1 cellular context compared by ENCODE assay signal in the genomic region with DNA sequence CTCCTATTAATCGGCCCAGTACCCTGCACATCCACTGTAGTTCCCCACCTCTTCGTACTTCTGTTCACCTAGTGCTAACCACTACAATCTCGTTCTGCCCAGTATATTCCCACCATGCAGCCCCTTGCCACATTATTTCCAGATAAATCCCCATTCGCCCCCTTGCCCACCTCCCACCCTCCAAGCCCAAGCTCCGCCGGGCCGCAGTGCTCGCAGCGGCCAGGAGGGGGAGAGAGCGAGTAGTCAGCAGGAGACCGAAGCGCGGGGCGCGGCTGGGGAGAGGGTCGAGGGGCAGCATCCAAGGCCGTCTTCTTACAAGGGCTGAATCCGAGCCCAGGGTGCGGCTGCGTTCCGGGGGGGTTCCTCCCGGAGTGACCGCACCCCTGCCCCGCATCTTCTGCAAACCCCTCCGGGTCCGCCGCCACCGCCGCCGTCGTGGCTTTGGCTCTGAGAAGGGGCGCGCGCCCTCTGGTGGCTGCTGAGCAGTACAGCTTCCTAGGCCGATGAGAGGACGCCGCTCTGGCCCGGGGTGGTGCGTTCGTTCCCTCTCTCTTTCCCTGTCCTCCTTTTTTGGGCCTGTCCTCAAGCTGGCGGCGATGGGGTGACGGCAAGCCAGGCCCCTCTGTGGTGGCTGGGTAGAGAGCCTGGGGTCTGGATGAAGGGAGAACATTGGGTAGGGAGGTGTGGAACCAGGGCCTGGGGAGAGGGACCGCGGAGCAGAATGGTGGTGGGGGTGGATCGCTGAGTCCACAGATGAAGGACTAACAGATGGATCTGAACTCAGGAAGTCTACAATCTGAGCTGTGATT.
A peak's percentile ranks its signal among the peaks of the same experiment; 100 is the strongest.
TF ChIP-seq lines count a peak whose summit lies in the region.

No MANE protein-coding gene starts in this region.

TF ChIP-seq in K562, 482 proteins besides CTCF, POLR2A, EP300 and RAD21 (continued from another document and continues in another):
- TF ChIP-seq MEF2A (IDR thresholded peaks at IDR 0.05; ENCODE audit: control insufficient read depth, low read depth, low read length) (no peak), SETDB1 (IDR thresholded peaks at IDR 0.05; ENCODE audit: low read length) (no peak), EGR1 (conservative IDR thresholded peaks at IDR 0.05) (0 out of 2 replicates have a peak, but pooled peaks have one; percentile 3), SMAD2 (IDR thresholded peaks at IDR 0.05; ENCODE audit: low read depth, low read length) (no peak), CHCHD3 (CRISPR knock-in tag; IDR thresholded peaks at IDR 0.05) (no peak), HDAC8 (tag; IDR thresholded peaks at IDR 0.05) (no peak), GTF2A2 (tag; IDR thresholded peaks at IDR 0.05) (no peak), SMAD1 (IDR thresholded peaks at IDR 0.05; ENCODE audit: low read depth, low read length, partially characterized antibody) (no peak), HDAC6 (IDR thresholded peaks at IDR 0.05; ENCODE audit: low read depth, low read length) (no peak), SREBF1 (IDR thresholded peaks at IDR 0.05; ENCODE audit: borderline replicate concordance, low read depth, low read length) (no peak), ZNF184 (CRISPR knock-in tag; IDR thresholded peaks at IDR 0.05) (no peak), EHMT2 (IDR thresholded peaks at IDR 0.05) (no peak), CXXC5 (CRISPR knock-in tag; IDR thresholded peaks at IDR 0.05) (peak; percentile 78), RHOXF2B (CRISPR knock-in tag; conservative IDR thresholded peaks at IDR 0.05) (no peak), ZNF274 (IDR thresholded peaks at IDR 0.05; ENCODE audit: borderline replicate concordance, low read depth, low read length) (no peak), NCOA6 (IDR thresholded peaks at IDR 0.05) (peak; percentile 99), ZNF212 (CRISPR knock-in tag; IDR thresholded peaks at IDR 0.05) (no peak), TCF7L2 (IDR thresholded peaks at IDR 0.05; ENCODE audit: low read depth, low read length) (no peak), ZZZ3 (IDR thresholded peaks at IDR 0.05) (no peak), PCBP2 (IDR thresholded peaks at IDR 0.05; ENCODE audit: low read depth, low read length, poor library complexity, severe bottlenecking) (no peak), FUS (optimal IDR thresholded peaks at IDR 0.05; ENCODE audit: low read depth, low read length) (no peak), RFX7 (CRISPR knock-in tag; IDR thresholded peaks at IDR 0.05) (no peak), ZNF551 (CRISPR knock-in tag; IDR thresholded peaks at IDR 0.05) (no peak), RCOR1 (IDR thresholded peaks at IDR 0.05; ENCODE audit: borderline replicate concordance in 1 of 2, low read depth in 2 of 2, low read length in 2 of 2) (peak in 1 of 2 experiments; percentile 62; a peak in 2 of 4 replicates), CSDE1 (IDR thresholded peaks at IDR 0.05) (no peak), ZBTB1 (CRISPR knock-in tag; IDR thresholded peaks at IDR 0.05; ENCODE audit: borderline replicate concordance, low read depth) (peak; percentile 83), ZNF175 (CRISPR knock-in tag; IDR thresholded peaks at IDR 0.05; ENCODE audit: low read depth) (no peak), MCM7 (IDR thresholded peaks at IDR 0.05) (no peak), CBX3 (IDR thresholded peaks at IDR 0.05; ENCODE audit: borderline replicate concordance in 1 of 2, low read length in 2 of 2) (no peak; a peak in 1 of 3 replicates), PURB (CRISPR knock-in tag; IDR thresholded peaks at IDR 0.05; ENCODE audit: low read depth) (no peak), NFRKB (IDR thresholded peaks at IDR 0.05; ENCODE audit: low read depth) (no peak), XRCC3 (IDR thresholded peaks at IDR 0.05) (no peak), SP1 (CRISPR knock-in tag; IDR thresholded peaks at IDR 0.05) (peak; percentile 53), CREM (IDR thresholded peaks at IDR 0.05; ENCODE audit: low read depth) (peak; percentile 55; the same call in 1 of the 2 replicates), PTBP1 (IDR thresholded peaks at IDR 0.05; ENCODE audit: low read depth, low read length) (no peak), PCBP1 (IDR thresholded peaks at IDR 0.05; ENCODE audit: low read depth, low read length, poor library complexity, severe bottlenecking) (peak; percentile 78), DNMT1 (IDR thresholded peaks at IDR 0.05) (no peak), ZNF282 (CRISPR knock-in tag; IDR thresholded peaks at IDR 0.05) (no peak), RBBP5 (IDR thresholded peaks at IDR 0.05; ENCODE audit: borderline replicate concordance, insufficient read depth, low read length, poor library complexity, severe bottlenecking) (no peak), RBM34 (IDR thresholded peaks at IDR 0.05; ENCODE audit: borderline replicate concordance, insufficient read depth, low read length) (no peak), KDM4B (IDR thresholded peaks at IDR 0.05; ENCODE audit: borderline replicate concordance in 2 of 2, low read depth in 1 of 2) (no peak; a peak in 1 of 4 replicates), ZNF695 (CRISPR knock-in tag; IDR thresholded peaks at IDR 0.05) (0 out of 2 replicates have a peak, but pooled peaks have one; percentile 20), SMAD4 (CRISPR knock-in tag; conservative IDR thresholded peaks at IDR 0.05) (peak; percentile 59)
- TF ChIP-seq, protein P1, sequence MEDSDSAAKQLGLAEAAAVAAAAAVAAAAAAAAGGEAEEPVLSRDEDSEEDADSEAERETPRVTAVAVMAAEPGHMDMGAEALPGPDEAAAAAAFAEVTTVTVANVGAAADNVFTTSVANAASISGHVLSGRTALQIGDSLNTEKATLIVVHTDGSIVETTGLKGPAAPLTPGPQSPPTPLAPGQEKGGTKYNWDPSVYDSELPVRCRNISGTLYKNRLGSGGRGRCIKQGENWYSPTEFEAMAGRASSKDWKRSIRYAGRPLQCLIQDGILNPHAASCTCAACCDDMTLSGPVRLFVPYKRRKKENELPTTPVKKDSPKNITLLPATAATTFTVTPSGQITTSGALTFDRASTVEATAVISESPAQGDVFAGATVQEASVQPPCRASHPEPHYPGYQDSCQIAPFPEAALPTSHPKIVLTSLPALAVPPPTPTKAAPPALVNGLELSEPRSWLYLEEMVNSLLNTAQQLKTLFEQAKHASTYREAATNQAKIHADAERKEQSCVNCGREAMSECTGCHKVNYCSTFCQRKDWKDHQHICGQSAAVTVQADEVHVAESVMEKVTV (CRISPR knock-in tag; IDR thresholded peaks at IDR 0.05): peak; percentile 94
- TF ChIP-seq, protein P2, sequence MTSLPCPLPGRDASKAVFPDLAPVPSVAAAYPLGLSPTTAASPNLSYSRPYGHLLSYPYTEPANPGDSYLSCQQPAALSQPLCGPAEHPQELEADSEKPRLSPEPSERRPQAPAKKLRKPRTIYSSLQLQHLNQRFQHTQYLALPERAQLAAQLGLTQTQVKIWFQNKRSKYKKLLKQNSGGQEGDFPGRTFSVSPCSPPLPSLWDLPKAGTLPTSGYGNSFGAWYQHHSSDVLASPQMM (CRISPR knock-in tag; IDR thresholded peaks at IDR 0.05): no peak
- TF ChIP-seq, protein P3, sequence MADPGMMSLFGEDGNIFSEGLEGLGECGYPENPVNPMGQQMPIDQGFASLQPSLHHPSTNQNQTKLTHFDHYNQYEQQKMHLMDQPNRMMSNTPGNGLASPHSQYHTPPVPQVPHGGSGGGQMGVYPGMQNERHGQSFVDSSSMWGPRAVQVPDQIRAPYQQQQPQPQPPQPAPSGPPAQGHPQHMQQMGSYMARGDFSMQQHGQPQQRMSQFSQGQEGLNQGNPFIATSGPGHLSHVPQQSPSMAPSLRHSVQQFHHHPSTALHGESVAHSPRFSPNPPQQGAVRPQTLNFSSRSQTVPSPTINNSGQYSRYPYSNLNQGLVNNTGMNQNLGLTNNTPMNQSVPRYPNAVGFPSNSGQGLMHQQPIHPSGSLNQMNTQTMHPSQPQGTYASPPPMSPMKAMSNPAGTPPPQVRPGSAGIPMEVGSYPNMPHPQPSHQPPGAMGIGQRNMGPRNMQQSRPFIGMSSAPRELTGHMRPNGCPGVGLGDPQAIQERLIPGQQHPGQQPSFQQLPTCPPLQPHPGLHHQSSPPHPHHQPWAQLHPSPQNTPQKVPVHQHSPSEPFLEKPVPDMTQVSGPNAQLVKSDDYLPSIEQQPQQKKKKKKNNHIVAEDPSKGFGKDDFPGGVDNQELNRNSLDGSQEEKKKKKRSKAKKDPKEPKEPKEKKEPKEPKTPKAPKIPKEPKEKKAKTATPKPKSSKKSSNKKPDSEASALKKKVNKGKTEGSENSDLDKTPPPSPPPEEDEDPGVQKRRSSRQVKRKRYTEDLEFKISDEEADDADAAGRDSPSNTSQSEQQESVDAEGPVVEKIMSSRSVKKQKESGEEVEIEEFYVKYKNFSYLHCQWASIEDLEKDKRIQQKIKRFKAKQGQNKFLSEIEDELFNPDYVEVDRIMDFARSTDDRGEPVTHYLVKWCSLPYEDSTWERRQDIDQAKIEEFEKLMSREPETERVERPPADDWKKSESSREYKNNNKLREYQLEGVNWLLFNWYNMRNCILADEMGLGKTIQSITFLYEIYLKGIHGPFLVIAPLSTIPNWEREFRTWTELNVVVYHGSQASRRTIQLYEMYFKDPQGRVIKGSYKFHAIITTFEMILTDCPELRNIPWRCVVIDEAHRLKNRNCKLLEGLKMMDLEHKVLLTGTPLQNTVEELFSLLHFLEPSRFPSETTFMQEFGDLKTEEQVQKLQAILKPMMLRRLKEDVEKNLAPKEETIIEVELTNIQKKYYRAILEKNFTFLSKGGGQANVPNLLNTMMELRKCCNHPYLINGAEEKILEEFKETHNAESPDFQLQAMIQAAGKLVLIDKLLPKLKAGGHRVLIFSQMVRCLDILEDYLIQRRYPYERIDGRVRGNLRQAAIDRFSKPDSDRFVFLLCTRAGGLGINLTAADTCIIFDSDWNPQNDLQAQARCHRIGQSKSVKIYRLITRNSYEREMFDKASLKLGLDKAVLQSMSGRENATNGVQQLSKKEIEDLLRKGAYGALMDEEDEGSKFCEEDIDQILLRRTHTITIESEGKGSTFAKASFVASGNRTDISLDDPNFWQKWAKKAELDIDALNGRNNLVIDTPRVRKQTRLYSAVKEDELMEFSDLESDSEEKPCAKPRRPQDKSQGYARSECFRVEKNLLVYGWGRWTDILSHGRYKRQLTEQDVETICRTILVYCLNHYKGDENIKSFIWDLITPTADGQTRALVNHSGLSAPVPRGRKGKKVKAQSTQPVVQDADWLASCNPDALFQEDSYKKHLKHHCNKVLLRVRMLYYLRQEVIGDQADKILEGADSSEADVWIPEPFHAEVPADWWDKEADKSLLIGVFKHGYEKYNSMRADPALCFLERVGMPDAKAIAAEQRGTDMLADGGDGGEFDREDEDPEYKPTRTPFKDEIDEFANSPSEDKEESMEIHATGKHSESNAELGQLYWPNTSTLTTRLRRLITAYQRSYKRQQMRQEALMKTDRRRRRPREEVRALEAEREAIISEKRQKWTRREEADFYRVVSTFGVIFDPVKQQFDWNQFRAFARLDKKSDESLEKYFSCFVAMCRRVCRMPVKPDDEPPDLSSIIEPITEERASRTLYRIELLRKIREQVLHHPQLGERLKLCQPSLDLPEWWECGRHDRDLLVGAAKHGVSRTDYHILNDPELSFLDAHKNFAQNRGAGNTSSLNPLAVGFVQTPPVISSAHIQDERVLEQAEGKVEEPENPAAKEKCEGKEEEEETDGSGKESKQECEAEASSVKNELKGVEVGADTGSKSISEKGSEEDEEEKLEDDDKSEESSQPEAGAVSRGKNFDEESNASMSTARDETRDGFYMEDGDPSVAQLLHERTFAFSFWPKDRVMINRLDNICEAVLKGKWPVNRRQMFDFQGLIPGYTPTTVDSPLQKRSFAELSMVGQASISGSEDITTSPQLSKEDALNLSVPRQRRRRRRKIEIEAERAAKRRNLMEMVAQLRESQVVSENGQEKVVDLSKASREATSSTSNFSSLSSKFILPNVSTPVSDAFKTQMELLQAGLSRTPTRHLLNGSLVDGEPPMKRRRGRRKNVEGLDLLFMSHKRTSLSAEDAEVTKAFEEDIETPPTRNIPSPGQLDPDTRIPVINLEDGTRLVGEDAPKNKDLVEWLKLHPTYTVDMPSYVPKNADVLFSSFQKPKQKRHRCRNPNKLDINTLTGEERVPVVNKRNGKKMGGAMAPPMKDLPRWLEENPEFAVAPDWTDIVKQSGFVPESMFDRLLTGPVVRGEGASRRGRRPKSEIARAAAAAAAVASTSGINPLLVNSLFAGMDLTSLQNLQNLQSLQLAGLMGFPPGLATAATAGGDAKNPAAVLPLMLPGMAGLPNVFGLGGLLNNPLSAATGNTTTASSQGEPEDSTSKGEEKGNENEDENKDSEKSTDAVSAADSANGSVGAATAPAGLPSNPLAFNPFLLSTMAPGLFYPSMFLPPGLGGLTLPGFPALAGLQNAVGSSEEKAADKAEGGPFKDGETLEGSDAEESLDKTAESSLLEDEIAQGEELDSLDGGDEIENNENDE (IDR thresholded peaks at IDR 0.05; ENCODE audit: low read depth, low read length): no peak
- TF ChIP-seq, protein P4, sequence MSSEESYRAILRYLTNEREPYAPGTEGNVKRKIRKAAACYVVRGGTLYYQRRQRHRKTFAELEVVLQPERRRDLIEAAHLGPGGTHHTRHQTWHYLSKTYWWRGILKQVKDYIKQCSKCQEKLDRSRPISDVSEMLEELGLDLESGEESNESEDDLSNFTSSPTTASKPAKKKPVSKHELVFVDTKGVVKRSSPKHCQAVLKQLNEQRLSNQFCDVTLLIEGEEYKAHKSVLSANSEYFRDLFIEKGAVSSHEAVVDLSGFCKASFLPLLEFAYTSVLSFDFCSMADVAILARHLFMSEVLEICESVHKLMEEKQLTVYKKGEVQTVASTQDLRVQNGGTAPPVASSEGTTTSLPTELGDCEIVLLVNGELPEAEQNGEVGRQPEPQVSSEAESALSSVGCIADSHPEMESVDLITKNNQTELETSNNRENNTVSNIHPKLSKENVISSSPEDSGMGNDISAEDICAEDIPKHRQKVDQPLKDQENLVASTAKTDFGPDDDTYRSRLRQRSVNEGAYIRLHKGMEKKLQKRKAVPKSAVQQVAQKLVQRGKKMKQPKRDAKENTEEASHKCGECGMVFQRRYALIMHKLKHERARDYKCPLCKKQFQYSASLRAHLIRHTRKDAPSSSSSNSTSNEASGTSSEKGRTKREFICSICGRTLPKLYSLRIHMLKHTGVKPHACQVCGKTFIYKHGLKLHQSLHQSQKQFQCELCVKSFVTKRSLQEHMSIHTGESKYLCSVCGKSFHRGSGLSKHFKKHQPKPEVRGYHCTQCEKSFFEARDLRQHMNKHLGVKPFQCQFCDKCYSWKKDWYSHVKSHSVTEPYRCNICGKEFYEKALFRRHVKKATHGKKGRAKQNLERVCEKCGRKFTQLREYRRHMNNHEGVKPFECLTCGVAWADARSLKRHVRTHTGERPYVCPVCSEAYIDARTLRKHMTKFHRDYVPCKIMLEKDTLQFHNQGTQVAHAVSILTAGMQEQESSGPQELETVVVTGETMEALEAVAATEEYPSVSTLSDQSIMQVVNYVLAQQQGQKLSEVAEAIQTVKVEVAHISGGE (CRISPR knock-in tag; IDR thresholded peaks at IDR 0.05): no peak
- TF ChIP-seq, protein P5, sequence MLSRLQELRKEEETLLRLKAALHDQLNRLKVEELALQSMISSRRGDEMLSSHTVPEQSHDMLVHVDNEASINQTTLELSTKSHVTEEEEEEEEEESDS (CRISPR knock-in tag; IDR thresholded peaks at IDR 0.05): no peak
